ENCODE assay signal across 36 cellular contexts in genomic region chr9:86184125-86184524, GRCh38.
"Had no signal": no experiment of that assay in that cellular context is flagged by ENCODE, and none has a peak within 500 bp of the region (broad histone marks: within the 10 kb centered on the region; RNA-seq: fewer than 3 reads in every experiment).

No MANE protein-coding gene starts in this region.

- H3K36me3 Mint-ChIP-seq: activated CD4-positive, alpha-beta memory T cell treated with anti-CD3 and anti-CD28 coated beads for 36 hours; activated naive CD8-positive, alpha-beta T cell treated with anti-CD3 and anti-CD28 coated beads, Interleukin-2, amount 10 ng/mL, durations not matched to agents 7 days and 5 days had no signal

- H3K9me3 Mint-ChIP-seq: activated B cell treated with CpG ODN at 0.5 μM for 24 hours; activated CD4-positive, alpha-beta T cell treated with anti-CD3 and anti-CD28 coated beads, Interleukin-2, amount 10 ng/mL, durations not matched to agents 24 days and 14 days; activated naive CD4-positive, alpha-beta T cell treated with anti-CD3 and anti-CD28 coated beads for 36 hours; activated T-cell treated with anti-CD3 and anti-CD28 coated beads, Interleukin-2, amount 50 U/mL, for 4 hours; central memory CD8-positive, alpha-beta T cell; T-helper 1 cell treated with Interleukin-12 subunit alpha and Interleukin-12 subunit beta and Interleukin-4 antibody, amounts not matched to agents 30 μg/mL and 1 μg/mL, for 36 hours; T-helper 2 cell treated with Interferon-gamma antibody and Interleukin-4, amounts not matched to agents 5 μg/mL and 100 μg/mL, for 36 hours had no signal

- H3K4me3 Mint-ChIP-seq: activated B cell treated with CpG ODN at 0.5 μM for 24 hours; activated CD4-positive, alpha-beta memory T cell treated with anti-CD3 and anti-CD28 coated beads for 36 hours; activated CD4-positive, alpha-beta T cell treated with anti-CD3 and anti-CD28 coated beads, Interleukin-2, amount 10 ng/mL, durations not matched to agents 24 days and 14 days; activated naive CD4-positive, alpha-beta T cell treated with anti-CD3 and anti-CD28 coated beads for 36 hours; activated naive CD8-positive, alpha-beta T cell treated with anti-CD3 and anti-CD28 coated beads, Interleukin-2, amount 10 ng/mL, durations not matched to agents 7 days and 5 days; activated naive CD8-positive, alpha-beta T cell treated with anti-CD3 and anti-CD28 coated beads, Interleukin-2, amount 50 U/mL, for 24 hours; activated T-cell treated with anti-CD3 and anti-CD28 coated beads, Interleukin-2, amount 50 U/mL, for 4 hours; activated T-cell treated with anti-CD3 and anti-CD28 coated beads, Interleukin-2, amount 50 U/mL, for 72 hours; activated T-helper 1 cell treated with anti-CD3 and anti-CD28 coated beads, Interleukin-12 subunit alpha, Interleukin-12 subunit beta, Interleukin-2, Interleukin-4 antibody, amounts not matched to agents 30 ng/mL and 10 ng/mL and 1 ng/mL, durations not matched to agents 14 hours and 24 hours and 36 hours; activated T-helper 17 cell treated with anti-CD3 and anti-CD28 coated beads, Interleukin-2, amount 50 U/mL, for 72 hours; brain; central memory CD8-positive, alpha-beta T cell; T-helper 1 cell treated with Interleukin-12 subunit alpha and Interleukin-12 subunit beta and Interleukin-4 antibody, amounts not matched to agents 30 μg/mL and 1 μg/mL, for 36 hours; T-helper 2 cell treated with Interferon-gamma antibody and Interleukin-4, amounts not matched to agents 5 μg/mL and 100 μg/mL, for 36 hours had no signal

- H3K27me3 Mint-ChIP-seq: activated B cell treated with CpG ODN at 0.5 μM for 24 hours had no signal

- H3K4me3 ChIP-seq: ascending aorta, cardiac muscle cell had no signal

- H3K4me1 ChIP-seq: ascending aorta had no signal

- H3K27ac ChIP-seq: ascending aorta, cardiac muscle cell, VCaP had no signal

- H3K4me1 Mint-ChIP-seq: activated B cell treated with CpG ODN at 0.5 μM for 24 hours; activated CD4-positive, alpha-beta T cell treated with anti-CD3 and anti-CD28 coated beads, Interleukin-2, amount 10 ng/mL, durations not matched to agents 24 days and 14 days; activated naive CD8-positive, alpha-beta T cell treated with anti-CD3 and anti-CD28 coated beads, Interleukin-2, amount 10 ng/mL, durations not matched to agents 7 days and 5 days; activated naive CD8-positive, alpha-beta T cell treated with anti-CD3 and anti-CD28 coated beads, Interleukin-2, amount 50 U/mL, for 24 hours; activated T-helper 17 cell treated with anti-CD3 and anti-CD28 coated beads, Interleukin-2, amount 50 U/mL, for 72 hours; central memory CD8-positive, alpha-beta T cell had no signal

- H3K27me3 ChIP-seq: ascending aorta, cardiac muscle cell had no signal

- ATAC-seq: activated naive CD4-positive, alpha-beta T cell treated with anti-CD3 and anti-CD28 coated beads, Interleukin-2, amount 50 U/mL, for 72 hours; activated naive CD8-positive, alpha-beta T cell treated with anti-CD3 and anti-CD28 coated beads, Interleukin-2, amount 50 U/mL, for 24 hours; activated T-cell treated with anti-CD3 and anti-CD28 coated beads, Interleukin-2, amount 50 U/mL, for 4 hours; activated T-cell treated with anti-CD3 and anti-CD28 coated beads, Interleukin-2, amount 50 U/mL, for 72 hours; activated T-helper 17 cell treated with anti-CD3 and anti-CD28 coated beads, Interleukin-2, amount 50 U/mL, for 72 hours had no signal

- DNase-seq: activated B cell treated with CpG ODN at 0.5 μM for 24 hours; activated CD4-positive, alpha-beta memory T cell treated with anti-CD3 and anti-CD28 coated beads for 36 hours; activated CD4-positive, alpha-beta T cell treated with anti-CD3 and anti-CD28 coated beads for 4 hours; activated CD4-positive, alpha-beta T cell treated with anti-CD3 and anti-CD28 coated beads, Interleukin-2, amount 10 ng/mL, durations not matched to agents 24 days and 14 days; activated CD4-positive, alpha-beta T cell treated with anti-CD3 and anti-CD28 coated beads, Interleukin-2, amount 50 U/mL, for 1 hour; activated CD4-positive, alpha-beta T cell treated with anti-CD3 and anti-CD28 coated beads, Interleukin-2, amount 50 U/mL, for 4 hours; activated CD4-positive, CD25-positive, alpha-beta regulatory T cell treated with anti-CD3 and anti-CD28 coated beads, Interleukin-2, amount 50 U/mL, for 72 hours; activated CD8-positive, alpha-beta memory T cell treated with anti-CD3 and anti-CD28 coated beads, Interleukin-2, amount 50 U/mL, for 4 hours; activated effector memory CD4-positive, alpha-beta T cell treated with anti-CD3 and anti-CD28 coated beads, Interleukin-2, amount 50 U/mL, for 16 hours; activated gamma-delta T cell treated with Interleukin-2 at 50 U/mL for 16 hours; activated naive CD4-positive, alpha-beta T cell; activated naive CD4-positive, alpha-beta T cell treated with anti-CD3 and anti-CD28 coated beads for 36 hours; activated naive CD4-positive, alpha-beta T cell treated with anti-CD3 and anti-CD28 coated beads, Interleukin-2, amount 50 U/mL, for 16 hours; activated naive CD8-positive, alpha-beta T cell treated with anti-CD3 and anti-CD28 coated beads, Interleukin-2, amount 10 ng/mL, durations not matched to agents 7 days and 5 days; activated naive CD8-positive, alpha-beta T cell treated with anti-CD3 and anti-CD28 coated beads, Interleukin-2, amount 50 U/mL, for 24 hours; activated T-cell treated with anti-CD3 and anti-CD28 coated beads for 4 hours; activated T-cell treated with anti-CD3 and anti-CD28 coated beads, Interleukin-2, amount 50 U/mL, for 1 hour; activated T-cell treated with anti-CD3 and anti-CD28 coated beads, Interleukin-2, amount 50 U/mL, for 4 hours; activated T-cell treated with anti-CD3 and anti-CD28 coated beads, Interleukin-2, amount 50 U/mL, for 72 hours; amygdala; anterior cingulate cortex; caudate nucleus; cerebellar nuclear complex; T-helper 1 cell; T-helper 2 cell; T-helper 9 cell had no signal

- H3K27ac Mint-ChIP-seq: activated B cell treated with CpG ODN at 0.5 μM for 24 hours; activated CD4-positive, alpha-beta memory T cell treated with anti-CD3 and anti-CD28 coated beads for 36 hours; activated CD4-positive, alpha-beta T cell treated with anti-CD3 and anti-CD28 coated beads, Interleukin-2, amount 10 ng/mL, durations not matched to agents 24 days and 14 days; activated naive CD4-positive, alpha-beta T cell treated with anti-CD3 and anti-CD28 coated beads for 36 hours; activated naive CD4-positive, alpha-beta T cell treated with anti-CD3 and anti-CD28 coated beads, Interleukin-2, amount 50 U/mL, for 72 hours; activated naive CD8-positive, alpha-beta T cell treated with anti-CD3 and anti-CD28 coated beads, Interleukin-2, amount 10 ng/mL, durations not matched to agents 7 days and 5 days; activated naive CD8-positive, alpha-beta T cell treated with anti-CD3 and anti-CD28 coated beads, Interleukin-2, amount 50 U/mL, for 24 hours; activated T-cell treated with anti-CD3 and anti-CD28 coated beads, Interleukin-2, amount 50 U/mL, for 72 hours; activated T-helper 1 cell treated with anti-CD3 and anti-CD28 coated beads, Interleukin-12 subunit alpha, Interleukin-12 subunit beta, Interleukin-2, Interleukin-4 antibody, amounts not matched to agents 30 ng/mL and 10 ng/mL and 1 ng/mL, durations not matched to agents 14 hours and 24 hours and 36 hours; activated T-helper 17 cell treated with anti-CD3 and anti-CD28 coated beads, Interleukin-2, amount 50 U/mL, for 72 hours; brain; T-helper 1 cell treated with Interleukin-12 subunit alpha and Interleukin-12 subunit beta and Interleukin-4 antibody, amounts not matched to agents 30 μg/mL and 1 μg/mL, for 36 hours; T-helper 2 cell treated with Interferon-gamma antibody and Interleukin-4, amounts not matched to agents 5 μg/mL and 100 μg/mL, for 36 hours had no signal

- H3K36me3 ChIP-seq: ascending aorta, cardiac muscle cell had no signal
